Comparison of ENCODE assay signal across 9 cellular contexts in the genomic region with DNA sequence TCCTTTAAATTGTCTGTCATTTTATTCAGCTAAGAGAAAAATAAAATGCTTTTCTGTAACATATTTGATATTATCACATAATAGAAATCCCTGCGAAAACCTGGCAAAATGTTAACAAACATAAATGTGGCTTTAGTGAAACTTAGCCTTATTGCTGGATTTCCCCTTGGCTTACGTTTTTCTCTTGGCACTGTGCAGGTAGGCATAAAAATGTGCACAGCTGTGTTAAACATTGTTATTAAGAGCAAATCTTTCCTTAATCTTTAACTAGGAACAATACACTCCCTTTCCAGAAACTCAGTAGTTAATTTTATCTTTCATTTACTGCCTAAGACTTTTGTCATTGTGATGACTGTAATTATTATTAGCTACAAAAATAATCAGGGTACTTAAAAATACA.
"Had no signal": no experiment of that assay in that cellular context is flagged by ENCODE, and none has a peak within 500 bp of the region (broad histone marks: within the 10 kb centered on the region; RNA-seq: fewer than 3 reads in every experiment).

No MANE protein-coding gene starts in this region.

- H3K27ac Mint-ChIP-seq: HFFc6, IgD-negative memory B cell had no signal

- H3K9ac ChIP-seq: GM23248 had no signal

- H3K36me3 ChIP-seq: HAP-1 had no signal

- H3K9me3 ChIP-seq: HAP-1 had no signal

- FAIRE-seq: HepG2 had no signal

- H3K27me3 Mint-ChIP-seq: IgD-negative memory B cell had no signal

- H3K4me1 Mint-ChIP-seq: IgD-negative memory B cell had no signal

- H3K9me3 Mint-ChIP-seq: HFFc6, IgD-negative memory B cell had no signal

- H3K4me3 ChIP-seq: GM23248, HAP-1 had no signal

- ATAC-seq: HCT116, HepG2 had no signal

- H3K4me1 ChIP-seq: HAP-1 had no signal

- H3K4me3 Mint-ChIP-seq: HFFc6, IgD-negative memory B cell had no signal

- H3K27ac ChIP-seq: GM23248, HL-60 had no signal

- H3K36me3 Mint-ChIP-seq: IgD-negative memory B cell had no signal

- DNase-seq: GM23248, GOT3, H7, HFFc6 had no signal
